ENCODE assay signal across 8 cellular contexts in the genomic region with DNA sequence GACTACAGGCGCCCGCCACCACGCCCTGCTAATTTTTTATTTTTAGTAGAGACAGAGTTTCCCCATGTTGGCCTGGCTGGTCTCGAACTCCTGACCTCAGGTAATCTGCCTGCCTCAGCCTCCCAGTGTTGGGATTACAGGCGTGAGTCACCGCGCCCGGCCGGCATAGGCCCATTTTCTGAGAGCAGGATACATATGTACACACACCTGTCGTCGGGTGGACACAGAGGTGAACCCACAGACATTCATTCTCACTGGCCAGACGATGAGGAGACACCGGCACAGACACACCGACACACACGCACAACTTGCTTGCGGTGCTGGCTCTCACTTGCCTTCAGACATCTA. TPM values are rescaled to one million over a fixed set of nuclear protein-coding genes. Genes with fewer than 3 reads are reported as not detected.
DNase-seq lines count a peak whose midpoint lies in the region; ATAC-seq and TF ChIP-seq lines count a peak whose summit lies in the region.

No MANE protein-coding gene starts in this region.

- intact Hi-C loops in breast epithelium (cut with DNase I; ENCODE audit: low total_unique reads) (no loop called here), MCF 10A (cut with micrococcal nuclease) (no loop called here), mucosa of descending colon (cut with DNase I, micrococcal nuclease) (no loop called here), aorta (cut with DNase I) (loop anchor here in 1 of 2 donors (5.0 kb wide), 1 partner anchor 460 kb away; no protein-coding TSS in a partner anchor)
- intact Hi-C loops in activated naive CD4-positive, alpha-beta T cell treated with anti-CD3 and anti-CD28 coated beads for 36 hours (cut with micrococcal nuclease), result no loop called here

- no peaks in the 10 kb centered on the region for H3K9me3 ChIP-seq in breast epithelium
- no peaks in the 10 kb centered on the region for H3K9me3 ChIP-seq in ectodermal cell (ENCODE audit: control insufficient read depth, low read length)
- H3K9me3 ChIP-seq in mucosa of descending colon, result no peaks in the 10 kb centered on the region
- H3K9me3 ChIP-seq in aorta (ENCODE audit: control insufficient read depth, low read length), result no peaks in the 10 kb centered on the region

- H3K27me3 ChIP-seq in breast epithelium (no peaks in the 10 kb centered on the region), ectodermal cell (ENCODE audit: control insufficient read depth, insufficient read depth, low read length, poor library complexity, severe bottlenecking) (peaks cover 21% of the 10 kb centered on the region), aorta (ENCODE audit: control insufficient read depth in 1 of 2, insufficient read depth in 2 of 2, low read length in 1 of 2) (no peaks in the 10 kb centered on the region)

- peaks cover 5% of the 10 kb centered on the region for H3K36me3 Mint-ChIP-seq in MCF 10A (ENCODE audit: insufficient read depth, unreplicated experiment)
- peaks cover 9% of the 10 kb centered on the region for H3K36me3 Mint-ChIP-seq in activated naive CD4-positive, alpha-beta T cell treated with anti-CD3 and anti-CD28 coated beads for 36 hours (ENCODE audit: low read depth)

- H3K36me3 ChIP-seq in breast epithelium, result no peaks in the 10 kb centered on the region
- H3K36me3 ChIP-seq in ectodermal cell (ENCODE audit: control insufficient read depth, insufficient read depth, low read length), result no peaks in the 10 kb centered on the region
- no peaks in the 10 kb centered on the region for H3K36me3 ChIP-seq in mucosa of descending colon (ENCODE audit: low read depth)
- H3K36me3 ChIP-seq in aorta (ENCODE audit: control insufficient read depth in 1 of 2, insufficient read depth in 2 of 2, low read length in 1 of 2), result no peaks in the 10 kb centered on the region

- H3K27ac Mint-ChIP-seq in MCF 10A (ENCODE audit: low read depth, unreplicated experiment), result no peak overlapping the region
- no peak overlapping the region for H3K27ac Mint-ChIP-seq in activated naive CD4-positive, alpha-beta T cell treated with anti-CD3 and anti-CD28 coated beads for 36 hours

- no peak for TF ChIP-seq POLR2A in breast epithelium (IDR thresholded peaks at IDR 0.05)

- POLR2A ChIA-PET in MCF 10A (lab: Yijun Ruan, JAX), result interaction anchor here (1.5 kb wide), 1 partner anchor 12 kb away, joined by 3 read pairs; no protein-coding TSS in a partner anchor

- TF ChIP-seq CTCF in breast epithelium (IDR thresholded peaks at IDR 0.05), result no peak
- TF ChIP-seq CTCF in MCF 10A (IDR thresholded peaks at IDR 0.05; ENCODE audit: unreplicated experiment), result no peak
- TF ChIP-seq CTCF in mucosa of descending colon (IDR thresholded peaks at IDR 0.05), result no peak

- no peaks in the 10 kb centered on the region for H3K4me1 Mint-ChIP-seq in MCF 10A (ENCODE audit: insufficient read depth, unreplicated experiment)
- H3K4me1 Mint-ChIP-seq in activated naive CD4-positive, alpha-beta T cell treated with anti-CD3 and anti-CD28 coated beads for 36 hours (ENCODE audit: low read depth), result peaks cover 4% of the 10 kb centered on the region

- H3K4me1 ChIP-seq in breast epithelium (no peaks in the 10 kb centered on the region), ectodermal cell (ENCODE audit: control insufficient read depth, insufficient read depth, low read length) (no peaks in the 10 kb centered on the region), mucosa of descending colon (ENCODE audit: low read depth) (peaks cover 4% of the 10 kb centered on the region), aorta (ENCODE audit: control insufficient read depth in 1 of 2, insufficient read depth in 2 of 2, low read length in 2 of 2) (no peaks in the 10 kb centered on the region)

- H3K4me3 ChIP-seq in breast epithelium (peak overlapping the region; percentile 50 to 85 (median 57)), ectodermal cell (ENCODE audit: insufficient read depth, low read depth, low read length) (peak overlapping the region; percentile 55), mucosa of descending colon (no peak overlapping the region), aorta (ENCODE audit: low read length in 2 of 2) (no peak overlapping the region)

- no peaks in the 10 kb centered on the region for H3K9me3 Mint-ChIP-seq in MCF 10A (ENCODE audit: unreplicated experiment)
- H3K9me3 Mint-ChIP-seq in activated naive CD4-positive, alpha-beta T cell treated with anti-CD3 and anti-CD28 coated beads for 36 hours, result peaks cover 2% of the 10 kb centered on the region

- H3K4me3 Mint-ChIP-seq in MCF 10A (ENCODE audit: unreplicated experiment), result no peak overlapping the region
- H3K4me3 Mint-ChIP-seq in activated naive CD4-positive, alpha-beta T cell treated with anti-CD3 and anti-CD28 coated beads for 36 hours, result no peak overlapping the region

- no peaks in the 10 kb centered on the region for H3K27me3 Mint-ChIP-seq in MCF 10A (ENCODE audit: insufficient read depth, unreplicated experiment)
- H3K27me3 Mint-ChIP-seq in activated naive CD4-positive, alpha-beta T cell treated with anti-CD3 and anti-CD28 coated beads for 36 hours (ENCODE audit: low read depth), result peaks cover 28% of the 10 kb centered on the region

- CTCF ChIA-PET in MCF 10A (lab: Yijun Ruan, JAX), result interaction anchor here (0.6 to 0.7 kb wide), 2 partner anchors 16 to 1087 kb away, joined by 3 read pairs; no protein-coding TSS in a partner anchor
- CTCF ChIA-PET in activated naive CD4-positive, alpha-beta T cell treated with anti-CD3 and anti-CD28 coated beads for 36 hours (lab: Charles Lee), result no interaction called here

- H3K27ac ChIP-seq in breast epithelium, result peak overlapping the region; percentile 70 to 83
- H3K27ac ChIP-seq in ectodermal cell (ENCODE audit: insufficient read depth, low read depth, low read length, poor library complexity, severe bottlenecking), result no peak overlapping the region
- H3K27ac ChIP-seq in aorta (ENCODE audit: low read depth in 1 of 2, low read length in 2 of 2), result no peak overlapping the region

- BruUV-seq in MCF 10A (replicated peaks; lab: Mats Ljungman, UMichigan), result no TSS peak

- peak; percentile 55 for ATAC-seq in mucosa of descending colon
- ATAC-seq in aorta (ENCODE audit: low FRiP score), result peak; percentile 29

- no peak for DNase-seq in breast epithelium (ENCODE audit: low spot score in 2 of 2)
- DNase-seq in MCF 10A (ENCODE audit: unreplicated experiment), result no peak
- DNase-seq in mucosa of descending colon, result no peak
- no peak for DNase-seq in aorta
- no peak for DNase-seq in stimulated activated CD4-positive, alpha-beta T cell treated with anti-CD3 and anti-CD28 coated beads, Interleukin-2, amount 100 ng/mL, for 24 hours
- DNase-seq in iPS-NIHi11 (ENCODE audit: low spot score), result no peak
- DNase-seq in activated naive CD4-positive, alpha-beta T cell treated with anti-CD3 and anti-CD28 coated beads for 36 hours, result no peak

- 76 to 77% methylated on average over 16 of the region's 16 CpGs for WGBS in ectodermal cell, 2 experiments
- WGBS in aorta, 2 donors, result 77 to 78% methylated on average over 16 of the region's 16 CpGs

RNA-seq across cellular contexts. Expression of gene PTCH2, which starts 0.7 kb away (rescaled TPM):
- 1 to 10 TPM in 2 of 3 donors, under 1 TPM in 1; 0.32 to 2.2 (median 1.3) TPM for total RNA-seq in breast epithelium
- total RNA-seq in MCF 10A (2022), result 0.56 and 0.79 TPM in 2 replicates
- 5.8 TPM for polyA plus RNA-seq in ectodermal cell (2013, experiment 1 of 4)
- polyA plus RNA-seq in ectodermal cell (2013, experiment 2 of 4), result 4.7 TPM
- 9.3 TPM for polyA plus RNA-seq in ectodermal cell (2013, experiment 3 of 4)
- 5.7 TPM for polyA plus RNA-seq in ectodermal cell (2013, experiment 4 of 4)
- 1 to 10 TPM in 1 of 3 donors, under 1 TPM in 2; 0.39 to 2.7 (median 0.64) TPM for total RNA-seq in mucosa of descending colon
- 1 to 10 TPM; 1.7 to 6.3 TPM for total RNA-seq in aorta
- polyA plus RNA-seq in aorta, result 1 to 10 TPM in 1 of 2 donors, under 1 TPM in 1; 0.38 to 6.7 TPM
- 1 to 10 TPM in 1 of 2 experiments, under 1 TPM in 1; 0.94 to 1.0 TPM for total RNA-seq in activated naive CD4-positive, alpha-beta T cell treated with anti-CD3 and anti-CD28 coated beads for 36 hours

RNA-seq across cellular contexts. Expression of gene BTBD19, which starts 34.1 kb away (rescaled TPM):
- 1 to 10 TPM; 3.8 to 7.0 (median 6.9) TPM for total RNA-seq in breast epithelium
- 11.7 and 15.5 TPM in 2 replicates for total RNA-seq in MCF 10A (2022)
- polyA plus RNA-seq in ectodermal cell (2013, experiment 1 of 4), result 4.7 TPM
- polyA plus RNA-seq in ectodermal cell (2013, experiment 2 of 4), result 3.4 TPM
- polyA plus RNA-seq in ectodermal cell (2013, experiment 3 of 4), result 2.0 TPM
- polyA plus RNA-seq in ectodermal cell (2013, experiment 4 of 4), result 2.2 TPM
- total RNA-seq in mucosa of descending colon, result 1 to 10 TPM; 2.8 to 4.4 (median 3.2) TPM
- 10 to 100 TPM; 38.5 to 41.1 TPM for total RNA-seq in aorta
- 10 to 100 TPM in 1 of 2 donors, 1 to 10 TPM in 1; 5.1 to 35.4 TPM for polyA plus RNA-seq in aorta
- 1 to 10 TPM; 5.9 to 6.7 TPM for total RNA-seq in activated naive CD4-positive, alpha-beta T cell treated with anti-CD3 and anti-CD28 coated beads for 36 hours

RNA-seq across cellular contexts. Expression of gene DYNLT4, which starts 35.2 kb away (rescaled TPM):
- total RNA-seq in breast epithelium (1 to 10 TPM in 2 of 3 donors, under 1 TPM in 1; 0.80 to 2.0 (median 1.3) TPM), MCF 10A (2022) (not detected in 2 replicates), mucosa of descending colon (1 to 10 TPM in 1 of 3 donors, under 1 TPM in 1, not detected in 1; 0.67 to 1.6 TPM), aorta (under 1 TPM; 0.81 to 0.87 TPM)
- not detected for polyA plus RNA-seq in ectodermal cell (2013, experiment 1 of 4)
- polyA plus RNA-seq in ectodermal cell (2013, experiment 2 of 4), result not detected
- polyA plus RNA-seq in ectodermal cell (2013, experiment 3 of 4), result not detected
- polyA plus RNA-seq in ectodermal cell (2013, experiment 4 of 4), result not detected
- polyA plus RNA-seq in aorta, result 1 to 10 TPM in 1 of 2 donors, not detected in 1; 3.0 TPM
- under 1 TPM; 0.62 to 0.67 TPM for total RNA-seq in activated naive CD4-positive, alpha-beta T cell treated with anti-CD3 and anti-CD28 coated beads for 36 hours

RNA-seq across cellular contexts. Expression of gene PLK3, which starts 42.2 kb away (rescaled TPM):
- total RNA-seq in breast epithelium (10 to 100 TPM; 13.6 to 29.0 (median 21.6) TPM), MCF 10A (2022) (47.2 and 68.0 TPM in 2 replicates), mucosa of descending colon (10 to 100 TPM in 2 of 3 donors, 1 to 10 TPM in 1; 6.4 to 14.5 (median 12.0) TPM), aorta (10 to 100 TPM; 28.8 to 84.3 TPM)
- 7.8 TPM for polyA plus RNA-seq in ectodermal cell (2013, experiment 1 of 4)
- polyA plus RNA-seq in ectodermal cell (2013, experiment 2 of 4), result 8.9 TPM
- polyA plus RNA-seq in ectodermal cell (2013, experiment 3 of 4), result 8.3 TPM
- polyA plus RNA-seq in ectodermal cell (2013, experiment 4 of 4), result 8.9 TPM
- polyA plus RNA-seq in aorta, result 10 to 100 TPM; 16.2 to 73.3 TPM
- total RNA-seq in activated naive CD4-positive, alpha-beta T cell treated with anti-CD3 and anti-CD28 coated beads for 36 hours, result 10 to 100 TPM; 44.2 to 46.7 TPM

RNA-seq across cellular contexts. Expression of gene BEST4, which starts 54.4 kb away (rescaled TPM):
- total RNA-seq in breast epithelium (under 1 TPM in 2 of 3 donors, not detected in 1; 0.15 to 0.66 TPM), MCF 10A (2022) (0.35 and 0.49 TPM in 2 replicates), mucosa of descending colon (100 to 1,000 TPM in 1 of 3 donors, 10 to 100 TPM in 2; 35.1 to 179 (median 94.0) TPM), aorta (under 1 TPM; 0.30 to 0.32 TPM)
- 1.0 TPM for polyA plus RNA-seq in ectodermal cell (2013, experiment 1 of 4)
- 1.1 TPM for polyA plus RNA-seq in ectodermal cell (2013, experiment 2 of 4)
- polyA plus RNA-seq in ectodermal cell (2013, experiment 3 of 4), result 1.3 TPM
- 1.5 TPM for polyA plus RNA-seq in ectodermal cell (2013, experiment 4 of 4)
- polyA plus RNA-seq in aorta, result 1 to 10 TPM; 1.1 to 1.8 TPM
- total RNA-seq in activated naive CD4-positive, alpha-beta T cell treated with anti-CD3 and anti-CD28 coated beads for 36 hours, result under 1 TPM; 0.74 to 0.79 TPM

Comparison
In these comparisons a context has a peak if more than half of its experiments do, and no peak if none do; other contexts are left out.
1. H3K27ac ChIP-seq: peak in breast epithelium (2 of 2); none in ectodermal cell (single experiment) and aorta (0 of 2).
2. H3K4me3 ChIP-seq: peak in breast epithelium (3 of 3) and ectodermal cell (single experiment); none in mucosa of descending colon (single experiment) and aorta (0 of 2).